In genomic region chr1:161054805-161055204, GRCh38 we compare ENCODE assay signal across 20 cellular contexts. TPM values are rescaled to one million over a fixed set of nuclear protein-coding genes. Genes with fewer than 3 reads are reported as not detected.
DNase-seq lines count a peak whose midpoint lies in the region; ATAC-seq and TF ChIP-seq lines count a peak whose summit lies in the region.
"Had no signal": no experiment of that assay in that cellular context is flagged by ENCODE, and none has a peak within 500 bp of the region (broad histone marks: within the 10 kb centered on the region; RNA-seq: fewer than 3 reads in every experiment).

No MANE protein-coding gene starts in this region.

- intact Hi-C loops in HCT116 (cut with micrococcal nuclease) = no loop called here
- intact Hi-C loops in prostate gland (cut with DNase I) = no loop called here

- H3K9ac ChIP-seq in DND-41 (ENCODE audit: low read depth, low read length) (no peak overlapping the region), HCT116 (ENCODE audit: low read length) (no peak overlapping the region)

- H3K79me2 ChIP-seq in DND-41 (ENCODE audit: insufficient read depth, low read length) (peaks cover 18% of the 10 kb centered on the region), HCT116 (ENCODE audit: insufficient read depth, low read length) (no peaks in the 10 kb centered on the region)

- no peaks in the 10 kb centered on the region for H3K9me2 ChIP-seq in HCT116 (ENCODE audit: insufficient read depth)

- no peak overlapping the region for H3K4me2 ChIP-seq in DND-41 (ENCODE audit: insufficient read depth, low read length)
- H3K4me2 ChIP-seq in HCT116 (ENCODE audit: low read length) = no peak overlapping the region

- no peak for DNase-seq in DND-41
- DNase-seq in HCT116 (ENCODE audit: low read depth, low spot score) = no peak
- no peak for DNase-seq in WTC11 (ENCODE audit: low spot score)
- no peak for DNase-seq in neural crest cell (ENCODE audit: low read depth, low spot score)
- DNase-seq in CD8-positive, alpha-beta memory T cell = no peak
- no peak for DNase-seq in natural killer cell treated with Interleukin-12 subunit alpha and Interleukin-12 subunit beta and Interleukin-15 and Interleukin-18, amount 100 ng/mL, for 72 hours (ENCODE audit: low spot score)
- no peak for DNase-seq in activated CD4-positive, alpha-beta T cell treated with anti-CD3 and anti-CD28 coated beads for 1 hour
- no peak for DNase-seq in prostate gland (ENCODE audit: low spot score)
- DNase-seq: activated CD8-positive, alpha-beta memory T cell treated with anti-CD3 and anti-CD28 coated beads for 24 hours; KG1; NCI-H2081 treated with DMSO at 0.1 percent for 48 hours; NCI-H510A; Right ventricle myocardium superior; stimulated activated CD8-positive, alpha-beta memory T cell treated with anti-CD3 and anti-CD28 coated beads, Interleukin-4, amount 100 ng/mL, for 48 hours had no signal

- 0 out of 2 replicates have a peak, but pooled peaks have one; percentile 13 for TF ChIP-seq RAD21 in HCT116 (IDR thresholded peaks at IDR 0.05; ENCODE audit: low read depth)

- no peaks in the 10 kb centered on the region for H3K9me3 Mint-ChIP-seq in WTC11
- peaks cover 2% of the 10 kb centered on the region for H3K9me3 Mint-ChIP-seq in neural crest cell
- no peaks in the 10 kb centered on the region for H3K9me3 Mint-ChIP-seq in CD8-positive, alpha-beta memory T cell
- H3K9me3 Mint-ChIP-seq in natural killer cell treated with Interleukin-12 subunit alpha and Interleukin-12 subunit beta and Interleukin-15 and Interleukin-18, amount 100 ng/mL, for 72 hours = no peaks in the 10 kb centered on the region
- H3K9me3 Mint-ChIP-seq: activated T-helper 1 cell treated with anti-CD3 and anti-CD28 coated beads, Interleukin-12 subunit alpha, Interleukin-12 subunit beta, Interleukin-2, Interleukin-4 antibody, amounts not matched to agents 30 ng/mL and 10 ng/mL and 1 ng/mL, durations not matched to agents 14 hours and 24 hours and 36 hours; T-helper 1 cell treated with Interleukin-12 subunit alpha and Interleukin-12 subunit beta and Interleukin-4 antibody, amounts not matched to agents 30 μg/mL and 1 μg/mL, for 36 hours had no signal

- H3K4me3 Mint-ChIP-seq in WTC11 = no peak overlapping the region
- no peak overlapping the region for H3K4me3 Mint-ChIP-seq in neural crest cell
- H3K4me3 Mint-ChIP-seq in CD8-positive, alpha-beta memory T cell = no peak overlapping the region
- H3K4me3 Mint-ChIP-seq in natural killer cell treated with Interleukin-12 subunit alpha and Interleukin-12 subunit beta and Interleukin-15 and Interleukin-18, amount 100 ng/mL, for 72 hours = no peak overlapping the region
- H3K4me3 Mint-ChIP-seq: activated T-helper 1 cell treated with anti-CD3 and anti-CD28 coated beads, Interleukin-12 subunit alpha, Interleukin-12 subunit beta, Interleukin-2, Interleukin-4 antibody, amounts not matched to agents 30 ng/mL and 10 ng/mL and 1 ng/mL, durations not matched to agents 14 hours and 24 hours and 36 hours; T-helper 1 cell treated with Interleukin-12 subunit alpha and Interleukin-12 subunit beta and Interleukin-4 antibody, amounts not matched to agents 30 μg/mL and 1 μg/mL, for 36 hours had no signal

- H3K27ac Mint-ChIP-seq in WTC11 = no peak overlapping the region
- no peak overlapping the region for H3K27ac Mint-ChIP-seq in neural crest cell (ENCODE audit: unreplicated experiment)
- H3K27ac Mint-ChIP-seq in CD8-positive, alpha-beta memory T cell = peak overlapping the region in 3 of 8 donors; percentile 14 to 85 (median 26)
- no peak overlapping the region for H3K27ac Mint-ChIP-seq in natural killer cell treated with Interleukin-12 subunit alpha and Interleukin-12 subunit beta and Interleukin-15 and Interleukin-18, amount 100 ng/mL, for 72 hours
- H3K27ac Mint-ChIP-seq: activated T-helper 1 cell treated with anti-CD3 and anti-CD28 coated beads, Interleukin-12 subunit alpha, Interleukin-12 subunit beta, Interleukin-2, Interleukin-4 antibody, amounts not matched to agents 30 ng/mL and 10 ng/mL and 1 ng/mL, durations not matched to agents 14 hours and 24 hours and 36 hours; T-helper 1 cell treated with Interleukin-12 subunit alpha and Interleukin-12 subunit beta and Interleukin-4 antibody, amounts not matched to agents 30 μg/mL and 1 μg/mL, for 36 hours had no signal

- TF ChIP-seq CTCF in DND-41 (IDR thresholded peaks at IDR 0.05; ENCODE audit: borderline replicate concordance, extremely low read depth, low read length, poor library complexity, severe bottlenecking) (peak; percentile 52), HCT116 (IDR thresholded peaks at IDR 0.05 in 2 of 3, conservative IDR thresholded peaks at IDR 0.05 in 1 of 3; ENCODE audit: borderline replicate concordance in 1 of 3, insufficient read depth in 1 of 3, low read depth in 2 of 3, low read length in 2 of 3) (peak in 2 of 3 experiments; percentile 34 to 44; a peak in 3 of 6 replicates), WTC11 (IDR thresholded peaks at IDR 0.05) (0 out of 2 replicates have a peak, but pooled peaks have one; percentile 17), neural crest cell (conservative IDR thresholded peaks at IDR 0.05) (peak; percentile 27), prostate gland (IDR thresholded peaks at IDR 0.05) (no peak)

- WGBS in prostate gland = 90% methylated on average over 7 of the region's 7 CpGs

- ATAC-seq in DND-41 (ENCODE audit: insufficient read depth, low read depth) (no peak), HCT116 (no peak), WTC11 (no peak)
- no peak for ATAC-seq in natural killer cell treated with Interleukin-12 subunit alpha and Interleukin-12 subunit beta and Interleukin-15 and Interleukin-18, amount 100 ng/mL, for 72 hours

- no peaks in the 10 kb centered on the region for H3K4me1 Mint-ChIP-seq in WTC11
- no peaks in the 10 kb centered on the region for H3K4me1 Mint-ChIP-seq in neural crest cell
- H3K4me1 Mint-ChIP-seq in CD8-positive, alpha-beta memory T cell = peaks cover 31 to 42% (median 33%) of the 10 kb centered on the region in 3 donors
- H3K4me1 Mint-ChIP-seq in natural killer cell treated with Interleukin-12 subunit alpha and Interleukin-12 subunit beta and Interleukin-15 and Interleukin-18, amount 100 ng/mL, for 72 hours (ENCODE audit: low read depth in 2 of 2) = peaks cover 35 to 41% of the 10 kb centered on the region in 2 donors

- RAD21 ChIA-PET in HCT116 (lab: Charles Lee; ENCODE audit: low non-redundant PET in 1 of 2, low total read pairs in 2 of 2, uncharacterized antibody in 2 of 2, unreplicated experiment in 2 of 2) = no interaction called here

- TF ChIP-seq POLR2A in HCT116 (IDR thresholded peaks at IDR 0.05; ENCODE audit: borderline replicate concordance, extremely low read depth, insufficient read depth, insufficient read length) = no peak
- TF ChIP-seq POLR2A in prostate gland (IDR thresholded peaks at IDR 0.05) = no peak

- H3K27ac ChIP-seq in DND-41 (ENCODE audit: low read length) = no peak overlapping the region
- no peak overlapping the region for H3K27ac ChIP-seq in HCT116 (ENCODE audit: low read depth, low read length)
- H3K27ac ChIP-seq in CD8-positive, alpha-beta memory T cell (ENCODE audit: low read depth, low read length) = no peak overlapping the region
- no peak overlapping the region for H3K27ac ChIP-seq in prostate gland

- BruUV-seq in HCT116 (replicated peaks; lab: Mats Ljungman, UMichigan) = no TSS peak

- H3K4me1 ChIP-seq in DND-41 (ENCODE audit: insufficient read depth, low read length) (no peaks in the 10 kb centered on the region), HCT116 (ENCODE audit: control insufficient read depth in 1 of 2, insufficient read depth in 2 of 2, low read length in 2 of 2) (peaks cover 0 to 9% of the 10 kb centered on the region in 2 experiments; a peak in 2 of 4 replicates), prostate gland (replicated peaks) (no peaks in the 10 kb centered on the region)
- H3K4me1 ChIP-seq in CD8-positive, alpha-beta memory T cell (ENCODE audit: insufficient read depth, low read length) = peaks cover 18% of the 10 kb centered on the region

- CTCF ChIA-PET in HCT116 (lab: Charles Lee) = interaction anchor here (0.8 to 1.3 kb wide), 2 partner anchors 9 to 17 kb away, joined by 3 to 5 read pairs; partner anchors contain the start of gene USF1
- CTCF ChIA-PET in WTC11 (lab: Charles Lee) = interaction anchor here (0.6 to 1.7 kb wide), 10 partner anchors 10 to 111 kb away, joined by 3 to 15 read pairs (median 4); partner anchors contain the start of genes PPOX, TSTD1 and USF1
- CTCF ChIA-PET in CD8-positive, alpha-beta memory T cell (lab: Charles Lee) = interaction anchor here (1.0 to 1.2 kb wide), 3 partner anchors 13 to 65 kb away, joined by 3 to 4 read pairs (median 3); no protein-coding TSS in a partner anchor

- H4K20me1 ChIP-seq in DND-41 (ENCODE audit: insufficient read depth, low read length) (0 out of 2 replicates have a peak, but pooled peaks cover 9% of the 10 kb centered on the region), HCT116 (ENCODE audit: insufficient read depth) (no peaks in the 10 kb centered on the region)

- H3K9me3 ChIP-seq in DND-41 (ENCODE audit: insufficient read depth, low read length, severe bottlenecking) (no peaks in the 10 kb centered on the region), HCT116 (ENCODE audit: control insufficient read depth in 1 of 2, insufficient read depth in 1 of 2, low read depth in 1 of 2, low read length in 2 of 2) (no peaks in the 10 kb centered on the region), prostate gland (no peaks in the 10 kb centered on the region)
- no peaks in the 10 kb centered on the region for H3K9me3 ChIP-seq in CD8-positive, alpha-beta memory T cell (ENCODE audit: low read length)

- H3K36me3 ChIP-seq in DND-41 (ENCODE audit: insufficient read depth, low read length) = peaks cover 83% of the 10 kb centered on the region
- no peaks in the 10 kb centered on the region for H3K36me3 ChIP-seq in HCT116 (ENCODE audit: control insufficient read depth in 1 of 2, insufficient read depth in 2 of 2, low read length in 2 of 2)
- H3K36me3 ChIP-seq in CD8-positive, alpha-beta memory T cell (ENCODE audit: insufficient read depth, low read length) = peaks cover 77% of the 10 kb centered on the region
- H3K36me3 ChIP-seq in prostate gland = no peaks in the 10 kb centered on the region

- H3K4me3 ChIP-seq in DND-41 (ENCODE audit: low read depth in 1 of 2, low read length in 2 of 2) = no peak overlapping the region
- no peak overlapping the region for H3K4me3 ChIP-seq in HCT116 (replicated peaks in 1 of 2; ENCODE audit: low read depth in 1 of 2, low read length in 2 of 2)
- no peak overlapping the region for H3K4me3 ChIP-seq in CD8-positive, alpha-beta memory T cell (ENCODE audit: low read length)
- H3K4me3 ChIP-seq in prostate gland = no peak overlapping the region

- POLR2A ChIA-PET in HCT116 (lab: Charles Lee) (interaction anchor here (0.6 to 1.4 kb wide), 2 partner anchors 8 to 9 kb away, joined by 3 to 6 read pairs; partner anchors contain the start of gene USF1), WTC11 (lab: Charles Lee) (no interaction called here)
- POLR2A ChIA-PET in CD8-positive, alpha-beta memory T cell (lab: Charles Lee) = interaction anchor here (0.6 to 1.0 kb wide), 3 partner anchors 8 to 98 kb away, joined by 3 to 7 read pairs (median 6); partner anchors contain the start of gene USF1

- H3K36me3 Mint-ChIP-seq in WTC11 = no peaks in the 10 kb centered on the region
- no peaks in the 10 kb centered on the region for H3K36me3 Mint-ChIP-seq in neural crest cell (ENCODE audit: low read depth)
- H3K36me3 Mint-ChIP-seq in CD8-positive, alpha-beta memory T cell = peaks cover 22 to 82% (median 26%) of the 10 kb centered on the region in 3 donors
- peaks cover 33% of the 10 kb centered on the region for H3K36me3 Mint-ChIP-seq in natural killer cell treated with Interleukin-12 subunit alpha and Interleukin-12 subunit beta and Interleukin-15 and Interleukin-18, amount 100 ng/mL, for 72 hours

- peaks cover 10% of the 10 kb centered on the region for H3K27me3 Mint-ChIP-seq in WTC11 (ENCODE audit: low read depth)
- peaks cover 5% of the 10 kb centered on the region for H3K27me3 Mint-ChIP-seq in neural crest cell (ENCODE audit: low read depth)
- H3K27me3 Mint-ChIP-seq in CD8-positive, alpha-beta memory T cell = peaks cover 0 to 1% of the 10 kb centered on the region in 2 donors
- H3K27me3 Mint-ChIP-seq in natural killer cell treated with Interleukin-12 subunit alpha and Interleukin-12 subunit beta and Interleukin-15 and Interleukin-18, amount 100 ng/mL, for 72 hours = no peaks in the 10 kb centered on the region

- H2AFZ ChIP-seq in DND-41 (ENCODE audit: low read depth, low read length) = no peak overlapping the region
- no peak overlapping the region for H2AFZ ChIP-seq in HCT116 (ENCODE audit: low read depth, low read length, poor library complexity, severe bottlenecking)

- H3K27me3 ChIP-seq in DND-41 (ENCODE audit: insufficient read depth, low read length, poor library complexity) (no peaks in the 10 kb centered on the region), HCT116 (ENCODE audit: insufficient read depth, low read length) (no peaks in the 10 kb centered on the region), prostate gland (replicated peaks; ENCODE audit: insufficient read depth) (no peaks in the 10 kb centered on the region)
- H3K27me3 ChIP-seq in CD8-positive, alpha-beta memory T cell (ENCODE audit: insufficient read depth, low read length, poor library complexity, severe bottlenecking) = no peaks in the 10 kb centered on the region

RNA-seq across cellular contexts. Expression of gene USF1, which starts 9.0 kb away (rescaled TPM):
- 48.0 TPM for total RNA-seq in HCT116 (2021; ENCODE audit: unreplicated experiment)
- 49.1 and 61.6 TPM in 2 replicates for polyA plus RNA-seq in HCT116 (2012)
- 55.9 to 65.6 TPM (median 57.8 TPM) in 3 replicates for total RNA-seq in WTC11 (2021)
- total RNA-seq in neural crest cell = 87.7 and 89.5 TPM in 2 replicates
- 10 to 100 TPM; 63.3 to 67.7 TPM for total RNA-seq in CD8-positive, alpha-beta memory T cell
- 6.7 TPM for polyA plus RNA-seq in CD8-positive, alpha-beta memory T cell
- total RNA-seq in natural killer cell treated with Interleukin-12 subunit alpha and Interleukin-12 subunit beta and Interleukin-15 and Interleukin-18, amount 100 ng/mL, for 72 hours = 10 to 100 TPM; 72.2 to 77.4 TPM
- 10 to 100 TPM; 46.3 to 65.8 TPM for total RNA-seq in prostate gland

RNA-seq across cellular contexts. Expression of gene ARHGAP30, which starts 14.9 kb away (rescaled TPM):
- total RNA-seq in HCT116 (2021; ENCODE audit: unreplicated experiment) = 0.39 TPM
- 0.34 and 0.36 TPM in 2 replicates for polyA plus RNA-seq in HCT116 (2012)
- total RNA-seq in WTC11 (2021) = 0.39 to 0.92 TPM (median 0.52 TPM) in 3 replicates
- not detected in 2 replicates for total RNA-seq in neural crest cell
- total RNA-seq in CD8-positive, alpha-beta memory T cell = 100 to 1,000 TPM; 147 to 149 TPM
- 213 TPM for polyA plus RNA-seq in CD8-positive, alpha-beta memory T cell
- total RNA-seq in natural killer cell treated with Interleukin-12 subunit alpha and Interleukin-12 subunit beta and Interleukin-15 and Interleukin-18, amount 100 ng/mL, for 72 hours = 100 to 1,000 TPM; 217 to 250 TPM
- total RNA-seq in prostate gland = 1 to 10 TPM; 3.2 to 5.3 TPM
- total RNA-seq: dermis microvascular lymphatic vessel endothelial cell had no signal
- polyA plus RNA-seq: BJ, neural cell had no signal

RNA-seq across cellular contexts. Expression of gene TSTD1, which starts 16.0 kb away (rescaled TPM):
- total RNA-seq in HCT116 (2021; ENCODE audit: unreplicated experiment) = 116 TPM
- polyA plus RNA-seq in HCT116 (2012) = 157 and 191 TPM in 2 replicates
- total RNA-seq in WTC11 (2021) = 74.5 to 107 TPM (median 100 TPM) in 3 replicates
- total RNA-seq in neural crest cell = 6.7 and 7.2 TPM in 2 replicates
- total RNA-seq in CD8-positive, alpha-beta memory T cell = 10 to 100 TPM; 40.2 to 46.1 TPM
- 288 TPM for polyA plus RNA-seq in CD8-positive, alpha-beta memory T cell
- total RNA-seq in natural killer cell treated with Interleukin-12 subunit alpha and Interleukin-12 subunit beta and Interleukin-15 and Interleukin-18, amount 100 ng/mL, for 72 hours = 10 to 100 TPM; 10.5 to 47.2 TPM
- 100 to 1,000 TPM; 137 to 648 TPM for total RNA-seq in prostate gland

RNA-seq across cellular contexts. Expression of gene F11R, which starts 33.9 kb away (rescaled TPM):
- total RNA-seq in HCT116 (2021; ENCODE audit: unreplicated experiment) (86.7 TPM), WTC11 (2021) (202 to 213 TPM (median 203 TPM) in 3 replicates), neural crest cell (3.5 and 6.4 TPM in 2 replicates), prostate gland (100 to 1,000 TPM in 1 of 2 donors, 10 to 100 TPM in 1; 43.6 to 104 TPM)
- polyA plus RNA-seq in HCT116 (2012) = 127 and 147 TPM in 2 replicates
- total RNA-seq in CD8-positive, alpha-beta memory T cell = 10 to 100 TPM; 11.6 to 14.1 TPM
- 18.3 TPM for polyA plus RNA-seq in CD8-positive, alpha-beta memory T cell
- total RNA-seq in natural killer cell treated with Interleukin-12 subunit alpha and Interleukin-12 subunit beta and Interleukin-15 and Interleukin-18, amount 100 ng/mL, for 72 hours = 10 to 100 TPM; 11.0 to 25.9 TPM

RNA-seq across cellular contexts. Expression of gene NECTIN4, which starts 34.6 kb away (rescaled TPM):
- total RNA-seq in HCT116 (2021; ENCODE audit: unreplicated experiment) (3.3 TPM), WTC11 (2021) (0.46 to 1.7 TPM (median 0.48 TPM) in 3 replicates), neural crest cell (not detected in 2 replicates), prostate gland (10 to 100 TPM in 1 of 2 donors, 1 to 10 TPM in 1; 9.6 to 18.6 TPM)
- 4.5 and 7.0 TPM in 2 replicates for polyA plus RNA-seq in HCT116 (2012)
- total RNA-seq in CD8-positive, alpha-beta memory T cell = under 1 TPM; 0.09 TPM
- polyA plus RNA-seq in CD8-positive, alpha-beta memory T cell = not detected
- total RNA-seq in natural killer cell treated with Interleukin-12 subunit alpha and Interleukin-12 subunit beta and Interleukin-15 and Interleukin-18, amount 100 ng/mL, for 72 hours = not detected
- total RNA-seq: activated T-helper 1 cell treated with anti-CD3 and anti-CD28 coated beads, Interleukin-12 subunit alpha, Interleukin-12 subunit beta, Interleukin-2, Interleukin-4 antibody, amounts not matched to agents 30 ng/mL and 10 ng/mL and 1 ng/mL, durations not matched to agents 14 hours and 24 hours and 36 hours; mesenteric fat pad; Right ventricle myocardium superior had no signal
- polyA plus RNA-seq: BJ, neural cell had no signal

Comparison
In these comparisons a context has a peak if more than half of its experiments do, and no peak if none do; other contexts are left out.
1. CTCF ChIP-seq: peak in DND-41 (single experiment), HCT116 (2 of 3), WTC11 (single experiment) and neural crest cell (single experiment); none in prostate gland (0 of 4).
2. RNA of gene ARHGAP30, which starts 14.9 kb away (total RNA-seq): 217 to 250 TPM in natural killer cell treated with Interleukin-12 subunit alpha and Interleukin-12 subunit beta and Interleukin-15 and Interleukin-18, amount 100 ng/mL, for 72 hours and 147 to 149 TPM in CD8-positive, alpha-beta memory T cell; 3.2 to 5.3 TPM in prostate gland, 0.39 to 0.92 TPM in WTC11, 0.39 TPM in HCT116 (single experiment) and not detected in neural crest cell; every median in the first group is over 10 times any median in the second.